Comparison of ENCODE assay signal across 7 cellular contexts in genomic region chr4:96845798-96846197, GRCh38.
"Had no signal": no experiment of that assay in that cellular context is flagged by ENCODE, and none has a peak within 500 bp of the region (broad histone marks: within the 10 kb centered on the region; RNA-seq: fewer than 3 reads in every experiment).

No MANE protein-coding gene starts in this region.

- ATAC-seq: GM12878 had no signal

- DNase-seq: GDM1, GF-D8 had no signal

- FAIRE-seq: G401.6, GM12878, GM12891, GM18507, GM19239 had no signal

- H3K4me3 ChIP-seq: GM12878 had no signal
